15 cellular contexts compared by ENCODE assay signal in genomic region chr1:153631047-153632022, GRCh38. TPM values are rescaled to one million over a fixed set of nuclear protein-coding genes. Genes with fewer than 3 reads are reported as not detected.
DNase-seq lines count a peak whose midpoint lies in the region; ATAC-seq and TF ChIP-seq lines count a peak whose summit lies in the region.
"Had no signal": no experiment of that assay in that cellular context is flagged by ENCODE, and none has a peak within 500 bp of the region (broad histone marks: within the 10 kb centered on the region; RNA-seq: fewer than 3 reads in every experiment).

No MANE protein-coding gene starts in this region.

- H3K4me3 ChIP-seq in GM23248 (no peak overlapping the region), neural progenitor cell (no peak overlapping the region), brain microvascular endothelial cell (ENCODE audit: low read depth, low read length) (no peak overlapping the region)
- H3K4me3 ChIP-seq: adrenal gland had no signal

- TF ChIP-seq CTCF in neural progenitor cell (IDR thresholded peaks at IDR 0.05) (no peak), brain microvascular endothelial cell (IDR thresholded peaks at IDR 0.05; ENCODE audit: low read depth, low read length, missing control alignments) (no peak)

- H3K9me3 ChIP-seq in GM23248 (ENCODE audit: low read depth) (no peaks in the 10 kb centered on the region), neural progenitor cell (ENCODE audit: low read depth) (no peaks in the 10 kb centered on the region)
- H3K9me3 ChIP-seq: adrenal gland had no signal

- H3F3A ChIP-seq in GM23248 (ENCODE audit: insufficient read depth) (peaks cover 12% of the 10 kb centered on the region; the same call in 1 of the 2 replicates), neural progenitor cell (ENCODE audit: low read depth) (peaks cover 9% of the 10 kb centered on the region)

- ATAC-seq in HG03280 (IDR thresholded peaks at IDR 0.05; ENCODE audit: unreplicated experiment) (no peak), GM19452 (IDR thresholded peaks at IDR 0.05; ENCODE audit: unreplicated experiment) (no peak)
- ATAC-seq: effector memory CD8-positive, alpha-beta T cell; naive thymus-derived CD8-positive, alpha-beta T cell; T-helper 17 cell had no signal

- H4K20me1 ChIP-seq in GM23248 (ENCODE audit: insufficient read depth) (no peaks in the 10 kb centered on the region), neural progenitor cell (ENCODE audit: low read depth) (peaks cover 20% of the 10 kb centered on the region)

- in situ Hi-C loops in GM23248 (cut with MboI), result no loop called here
- in situ Hi-C loops in brain microvascular endothelial cell (cut with HindIII; ENCODE audit: low pct_ligation_motif_present, low sequenced_read_pairs), result no loop called here

- H3K27ac ChIP-seq in GM23248 (0 out of 2 replicates have a peak overlapping the region, but pooled peaks have one; percentile 1), caudate nucleus (ENCODE audit: low read depth, low read length) (peak overlapping the region; percentile 97), neural progenitor cell (no peak overlapping the region), brain microvascular endothelial cell (no peak overlapping the region)
- H3K27ac ChIP-seq: adrenal gland had no signal

- H3K79me2 ChIP-seq in GM23248 (ENCODE audit: insufficient read depth), result peaks cover 28% of the 10 kb centered on the region
- peaks cover 28% of the 10 kb centered on the region for H3K79me2 ChIP-seq in neural progenitor cell (ENCODE audit: low read depth)

- H3K4me3 Mint-ChIP-seq in neural progenitor cell, result no peak overlapping the region
- H3K4me3 Mint-ChIP-seq: effector memory CD8-positive, alpha-beta T cell; naive thymus-derived CD8-positive, alpha-beta T cell; T-helper 17 cell had no signal

- no peaks in the 10 kb centered on the region for H3K9me2 ChIP-seq in GM23248 (ENCODE audit: insufficient read depth)

- H3K4me1 Mint-ChIP-seq in neural progenitor cell, result peaks cover 39% of the 10 kb centered on the region

- 72 to 73% methylated on average over 7 to 10 of the region's 10 CpGs for WGBS in GM23248 (ENCODE audit: low coverage in 1 of 2, low lambda C conversion rate in 2 of 2, missing lambda C conversion rate in 2 of 2), 2 experiments

- H2AFZ ChIP-seq in GM23248 (no peak overlapping the region), neural progenitor cell (replicated peaks) (no peak overlapping the region)

- H3K27me3 ChIP-seq in GM23248 (replicated peaks; ENCODE audit: insufficient read depth), result no peaks in the 10 kb centered on the region
- H3K27me3 ChIP-seq in neural progenitor cell, result no peaks in the 10 kb centered on the region
- H3K27me3 ChIP-seq in brain microvascular endothelial cell (replicated peaks), result no peaks in the 10 kb centered on the region
- H3K27me3 ChIP-seq: adrenal gland had no signal

- H3K4me1 ChIP-seq in GM23248 (ENCODE audit: insufficient read depth) (0 out of 2 replicates have a peak, but pooled peaks cover 12% of the 10 kb centered on the region), neural progenitor cell (peaks cover 19% of the 10 kb centered on the region)

- H3K9ac ChIP-seq in GM23248 (no peak overlapping the region), neural progenitor cell (no peak overlapping the region)

- no peaks in the 10 kb centered on the region for H3K9me3 Mint-ChIP-seq in neural progenitor cell
- H3K9me3 Mint-ChIP-seq: effector memory CD8-positive, alpha-beta T cell; naive thymus-derived CD8-positive, alpha-beta T cell had no signal

- H3K27me3 Mint-ChIP-seq in neural progenitor cell (ENCODE audit: insufficient read depth, low read depth), result peaks cover 9% of the 10 kb centered on the region

- H3K4me2 ChIP-seq in GM23248 (ENCODE audit: unreplicated experiment) (no peak overlapping the region), neural progenitor cell (no peak overlapping the region)

- H3K36me3 ChIP-seq in GM23248 (ENCODE audit: low read depth) (peaks cover 6% of the 10 kb centered on the region), neural progenitor cell (peaks cover 4% of the 10 kb centered on the region), brain microvascular endothelial cell (replicated peaks) (peaks cover under 1% of the 10 kb centered on the region)

- H3K27ac Mint-ChIP-seq in neural progenitor cell, result peak overlapping the region; percentile 35
- H3K27ac Mint-ChIP-seq: effector memory CD8-positive, alpha-beta T cell; T-helper 17 cell had no signal

- peak; percentile 60 to 85 for DNase-seq in NCI-H524 (lab: John Stamatoyannopoulos, UW)
- DNase-seq in NCI-H524 treated with DMSO at 0.1 percent for 48 hours (lab: John Stamatoyannopoulos, UW), result no peak
- DNase-seq in GM23248, result peak; percentile 17
- DNase-seq in caudate nucleus (lab: John Stamatoyannopoulos, UW), result peak in 30 of 61 donors; percentile 9 to 82 (median 33)
- no peak for DNase-seq in neural progenitor cell (ENCODE audit: low spot score)
- no peak for DNase-seq in brain microvascular endothelial cell
- DNase-seq: effector memory CD8-positive, alpha-beta T cell; foreskin melanocyte; islet precursor cell; naive thymus-derived CD8-positive, alpha-beta T cell; NCI-H1417 treated with DMSO at 0.1 percent for 48 hours; T-helper 17 cell had no signal

- peaks cover 7% of the 10 kb centered on the region for H3K36me3 Mint-ChIP-seq in neural progenitor cell

RNA-seq across cellular contexts. Expression of gene CHTOP, which starts 2.5 kb away (rescaled TPM):
- total RNA-seq in GM23248 (2014; rRNA removed; shearing (Covaris generic)), result 26.9 and 37.8 TPM in 2 replicates
- polyA plus RNA-seq in GM23248 (2016; fragmentation: Nextera tagmentation; extraction: Ambion mirVana), result 42.2 and 44.2 TPM in 2 replicates
- 96.1 and 104 TPM in 2 replicates for total RNA-seq in neural progenitor cell (ENCODE audit: low replicate concordance)

RNA-seq across cellular contexts. Expression of gene S100A1, which starts 3.1 kb away (rescaled TPM):
- not detected in 2 replicates for total RNA-seq in GM23248 (2014; rRNA removed; shearing (Covaris generic))
- 0.30 TPM in 1 of 2 replicates, not detected in the other for polyA plus RNA-seq in GM23248 (2016; fragmentation: Nextera tagmentation; extraction: Ambion mirVana)
- 0.74 TPM in 1 of 2 replicates, not detected in the other for total RNA-seq in neural progenitor cell (ENCODE audit: low replicate concordance)
- total RNA-seq: naive thymus-derived CD8-positive, alpha-beta T cell; T-helper 17 cell had no signal
- polyA plus RNA-seq: naive thymus-derived CD8-positive, alpha-beta T cell had no signal

RNA-seq across cellular contexts. Expression of gene S100A13, which starts 4.0 kb away (rescaled TPM):
- total RNA-seq in GM23248 (2014; rRNA removed; shearing (Covaris generic)), result 127 and 159 TPM in 2 replicates
- 540 and 552 TPM in 2 replicates for polyA plus RNA-seq in GM23248 (2016; fragmentation: Nextera tagmentation; extraction: Ambion mirVana)
- 78.9 and 87.4 TPM in 2 replicates for total RNA-seq in neural progenitor cell (ENCODE audit: low replicate concordance)

RNA-seq across cellular contexts. Expression of gene S100A14, which starts 15.2 kb away (rescaled TPM):
- 2.1 TPM in 1 of 2 replicates, not detected in the other for total RNA-seq in GM23248 (2014; rRNA removed; shearing (Covaris generic))
- 0.31 and 0.32 TPM in 2 replicates for polyA plus RNA-seq in GM23248 (2016; fragmentation: Nextera tagmentation; extraction: Ambion mirVana)
- not detected in 2 replicates for total RNA-seq in neural progenitor cell (ENCODE audit: low replicate concordance)
- total RNA-seq: naive thymus-derived CD8-positive, alpha-beta T cell; T-helper 17 cell had no signal
- polyA plus RNA-seq: naive thymus-derived CD8-positive, alpha-beta T cell had no signal

RNA-seq across cellular contexts. Expression of gene S100A16, which starts 18.4 kb away (rescaled TPM):
- total RNA-seq in GM23248 (2014; rRNA removed; shearing (Covaris generic)), result 495 and 615 TPM in 2 replicates
- polyA plus RNA-seq in GM23248 (2016; fragmentation: Nextera tagmentation; extraction: Ambion mirVana), result 801 and 826 TPM in 2 replicates
- total RNA-seq in neural progenitor cell (ENCODE audit: low replicate concordance), result 12.4 and 13.1 TPM in 2 replicates
- total RNA-seq: naive thymus-derived CD8-positive, alpha-beta T cell; T-helper 17 cell had no signal
- polyA plus RNA-seq: naive thymus-derived CD8-positive, alpha-beta T cell had no signal

Comparison
In these comparisons a context has a peak if more than half of its experiments do, and no peak if none do; other contexts are left out.
1. DNase-seq: peak in NCI-H524 (2 of 2) and GM23248 (single experiment); none in NCI-H524 treated with DMSO at 0.1 percent for 48 hours (single experiment), neural progenitor cell (single experiment) and brain microvascular endothelial cell (single experiment).
2. H3K27ac ChIP-seq: peak in GM23248 (single experiment) and caudate nucleus (single experiment); none in neural progenitor cell (single experiment) and brain microvascular endothelial cell (single experiment).